In genomic region chr9:21479152-21479702, GRCh38 we compare ENCODE assay signal across 24 cellular contexts. TPM values are rescaled to one million over a fixed set of nuclear protein-coding genes. Genes with fewer than 3 reads are reported as not detected.
DNase-seq lines count a peak whose midpoint lies in the region; ATAC-seq and TF ChIP-seq lines count a peak whose summit lies in the region.
"Had no signal": no experiment of that assay in that cellular context is flagged by ENCODE, and none has a peak within 500 bp of the region (broad histone marks: within the 10 kb centered on the region; RNA-seq: fewer than 3 reads in every experiment).

No MANE protein-coding gene starts in this region.

- H3K9me3 Mint-ChIP-seq in CD8-positive, alpha-beta memory T cell, result peaks cover 0 to 2% (median under 1%) of the 10 kb centered on the region in 5 donors
- H3K9me3 Mint-ChIP-seq: CD4-positive, alpha-beta T cell had no signal

- H3K36me3 Mint-ChIP-seq in CD8-positive, alpha-beta memory T cell, result peaks cover 0 to 3% (median 0%) of the 10 kb centered on the region in 3 donors

- POLR2A ChIA-PET in IMR-90 (lab: Charles Lee; ENCODE audit: unreplicated experiment), result no interaction called here
- POLR2A ChIA-PET in CD8-positive, alpha-beta memory T cell (lab: Charles Lee), result no interaction called here

- H3K79me2 ChIP-seq in OCI-LY3 (ENCODE audit: low read length), result no peaks in the 10 kb centered on the region

- no peak overlapping the region for H2BK120ac ChIP-seq in IMR-90 (ENCODE audit: low read depth, low read length)

- no peak overlapping the region for H4K5ac ChIP-seq in IMR-90 (ENCODE audit: low read depth, low read length)

- no peak overlapping the region for H3K4ac ChIP-seq in IMR-90 (ENCODE audit: low read depth, low read length)

- H2BK15ac ChIP-seq in IMR-90 (ENCODE audit: low read depth, low read length), result no peak overlapping the region

- no peaks in the 10 kb centered on the region; the same call in 1 of the 2 replicates for H3K9me1 ChIP-seq in IMR-90 (ENCODE audit: insufficient read depth, low read length)

- no peak overlapping the region for H3K56ac ChIP-seq in IMR-90 (ENCODE audit: extremely low read depth, insufficient read depth, low read length)

- TF ChIP-seq CTCF in IMR-90 (conservative IDR thresholded peaks at IDR 0.05; ENCODE audit: low read depth, low read length), result no peak
- TF ChIP-seq CTCF in OCI-LY3 (IDR thresholded peaks at IDR 0.05; ENCODE audit: low read depth, low read length), result no peak
- no peak for TF ChIP-seq CTCF in fibroblast of the aortic adventitia (IDR thresholded peaks at IDR 0.05; ENCODE audit: insufficient read depth, low read length)

- no peak for TF ChIP-seq POLR2A in IMR-90 (IDR thresholded peaks at IDR 0.05; ENCODE audit: low read depth, low read length)

- peak overlapping the region; percentile 1 for H2AK9ac ChIP-seq in IMR-90 (replicated peaks; ENCODE audit: low read depth, low read length, poor library complexity)

- H3K27ac Mint-ChIP-seq in CD8-positive, alpha-beta memory T cell, result peak overlapping the region in 1 of 8 donors; percentile 3
- H3K27ac Mint-ChIP-seq: CD4-positive, alpha-beta T cell had no signal

- no peak overlapping the region for H3K14ac ChIP-seq in IMR-90 (replicated peaks; ENCODE audit: low read depth, low read length)

- no peak overlapping the region for H2BK20ac ChIP-seq in IMR-90 (ENCODE audit: low read depth, low read length)

- dilution Hi-C loops in IMR-90 (cut with HindIII; ENCODE audit: low sequenced_read_pairs, unreplicated experiment), result no loop called here

- H3K4me3 Mint-ChIP-seq in CD8-positive, alpha-beta memory T cell, result no peak overlapping the region
- H3K4me3 Mint-ChIP-seq: CD4-positive, alpha-beta T cell had no signal

- intact Hi-C loops in IMR-90 (cut with micrococcal nuclease), result no loop called here

- no peak overlapping the region for H3K9ac ChIP-seq in IMR-90 (ENCODE audit: low read depth, low read length)
- no peak overlapping the region for H3K9ac ChIP-seq in OCI-LY3 (ENCODE audit: low read length)
- H3K9ac ChIP-seq: BLaER1 had no signal

- no peak overlapping the region for H2AK5ac ChIP-seq in IMR-90 (ENCODE audit: low read depth, low read length)

- TF ChIP-seq RAD21 in IMR-90 (IDR thresholded peaks at IDR 0.05; ENCODE audit: low read length), result no peak

- peaks cover 3% of the 10 kb centered on the region; the same call in 1 of the 2 replicates for H3K36me3 ChIP-seq in IMR-90 (ENCODE audit: control insufficient read depth, insufficient read depth, low read length)
- no peaks in the 10 kb centered on the region for H3K36me3 ChIP-seq in OCI-LY3 (replicated peaks; ENCODE audit: low read depth, low read length)
- H3K36me3 ChIP-seq in CD8-positive, alpha-beta memory T cell (ENCODE audit: insufficient read depth, low read length), result no peaks in the 10 kb centered on the region
- H3K36me3 ChIP-seq: BLaER1 had no signal

- H3K4me2 ChIP-seq in IMR-90 (ENCODE audit: low read depth, low read length) (no peak overlapping the region), OCI-LY3 (ENCODE audit: low read length) (peak overlapping the region; percentile 26; the same call in 1 of the 2 replicates)
- H3K4me2 ChIP-seq: BLaER1 had no signal

- H4K20me1 ChIP-seq in IMR-90 (ENCODE audit: insufficient read depth, low read length), result no peaks in the 10 kb centered on the region
- no peaks in the 10 kb centered on the region for H4K20me1 ChIP-seq in OCI-LY3 (ENCODE audit: insufficient read depth, low read length)
- H4K20me1 ChIP-seq: BLaER1 had no signal

- H3K27me3 Mint-ChIP-seq in CD8-positive, alpha-beta memory T cell, result peaks cover 3 to 13% of the 10 kb centered on the region in 2 donors

- H3K4me1 ChIP-seq in IMR-90 (ENCODE audit: control insufficient read depth, insufficient read depth, low read length), result no peaks in the 10 kb centered on the region
- H3K4me1 ChIP-seq in OCI-LY3 (ENCODE audit: low read length), result peaks cover 19% of the 10 kb centered on the region
- H3K4me1 ChIP-seq in CD8-positive, alpha-beta memory T cell (ENCODE audit: insufficient read depth, low read length), result no peaks in the 10 kb centered on the region

- H3K4me1 Mint-ChIP-seq in CD8-positive, alpha-beta memory T cell, result peaks cover 2 to 14% (median 5%) of the 10 kb centered on the region in 3 donors

- no peaks in the 10 kb centered on the region; a peak in 2 of 4 replicates for H3K79me1 ChIP-seq in IMR-90 (ENCODE audit: low read depth in 1 of 2, low read length in 2 of 2)

- H3K18ac ChIP-seq in IMR-90 (ENCODE audit: low read depth, low read length), result no peak overlapping the region

- H2BK5ac ChIP-seq in IMR-90 (ENCODE audit: low read depth, low read length, poor library complexity, severe bottlenecking), result no peak overlapping the region

- in situ Hi-C loops in IMR-90 (cut with MboI; ENCODE audit: low sequenced_read_pairs), result no loop called here

- no peak overlapping the region for H3K4me3 ChIP-seq in IMR-90 (ENCODE audit: insufficient read depth, low read depth, low read length)
- H3K4me3 ChIP-seq in OCI-LY3 (ENCODE audit: low read length), result no peak overlapping the region
- no peak overlapping the region for H3K4me3 ChIP-seq in fibroblast of the aortic adventitia (ENCODE audit: low read depth, low read length)
- no peak overlapping the region for H3K4me3 ChIP-seq in CD8-positive, alpha-beta memory T cell (ENCODE audit: low read length)
- H3K4me3 ChIP-seq: BLaER1 had no signal

- 88% methylated on average over 3 of the region's 8 CpGs; no CpG with 5 or more reads in 1 of the 2 experiments for WGBS in IMR-90 (ENCODE audit: extremely low coverage in 2 of 2, insufficient read length in 1 of 2), 2 experiments

- no peak overlapping the region for H3K23ac ChIP-seq in IMR-90 (ENCODE audit: low read depth, low read length)

- no peak overlapping the region for H4K91ac ChIP-seq in IMR-90 (ENCODE audit: insufficient read depth, low read depth, low read length)

- H3K9me3 ChIP-seq in IMR-90 (ENCODE audit: control insufficient read depth, insufficient read depth, low read length) (no peaks in the 10 kb centered on the region), OCI-LY3 (ENCODE audit: insufficient read depth, low read length) (no peaks in the 10 kb centered on the region)
- H3K9me3 ChIP-seq in CD8-positive, alpha-beta memory T cell (ENCODE audit: low read length), result no peaks in the 10 kb centered on the region
- H3K9me3 ChIP-seq: BLaER1 had no signal

- CTCF ChIA-PET in IMR-90 (lab: Yijun Ruan, JAX), result interaction anchor here (0.5 kb wide), 1 partner anchor 16 kb away, joined by 3 read pairs; no protein-coding TSS in a partner anchor
- CTCF ChIA-PET in CD8-positive, alpha-beta memory T cell (lab: Charles Lee), result interaction anchor here (0.8 to 1.2 kb wide), 3 partner anchors 10 to 37 kb away, joined by 3 to 4 read pairs (median 3); no protein-coding TSS in a partner anchor

- DNase-seq in IMR-90 (no peak), fibroblast of the aortic adventitia (ENCODE audit: low read depth) (peak; percentile 25), stromal cell of bone marrow (ENCODE audit: low read depth) (peak; percentile 9), kidney glomerular epithelial cell (lab: John Stamatoyannopoulos, UW) (no peak)
- DNase-seq in CD8-positive, alpha-beta memory T cell, result no peak
- DNase-seq: CD4-positive, alpha-beta T cell; COR-L47; GOT3; HCEC 1CT; KG1; NCI-H1105 treated with DMSO at 0.1 percent for 48 hours; NCI-H146; NCI-H1930; NCI-H2107; NCI-H446; NCI-H524 treated with DMSO at 0.1 percent for 48 hours; NCI-H82; SHP77 treated with DMSO at 0.1 percent for 48 hours had no signal

- ATAC-seq in IMR-90 (ENCODE audit: low read depth), result no peak
- ATAC-seq in HG03354 (IDR thresholded peaks at IDR 0.05; ENCODE audit: poor library complexity, severe bottlenecking, unreplicated experiment), result no peak
- ATAC-seq: Panc1 had no signal

- BruUV-seq in IMR-90 (replicated peaks; lab: Mats Ljungman, UMichigan), result no TSS peak

- no peak overlapping the region for H3K27ac ChIP-seq in IMR-90 (ENCODE audit: insufficient read depth, low read length)
- no peak overlapping the region for H3K27ac ChIP-seq in OCI-LY3 (ENCODE audit: low read length)
- no peak overlapping the region for H3K27ac ChIP-seq in CD8-positive, alpha-beta memory T cell (ENCODE audit: low read depth, low read length)
- H3K27ac ChIP-seq: BLaER1 had no signal

- H4K8ac ChIP-seq in IMR-90 (ENCODE audit: low read depth in 2 of 2, low read length in 2 of 2), result no peak overlapping the region

- H2AFZ ChIP-seq in IMR-90 (replicated peaks; ENCODE audit: low read length, poor library complexity), result no peak overlapping the region
- no peak overlapping the region for H2AFZ ChIP-seq in OCI-LY3 (ENCODE audit: low read depth, low read length)

- H3K27me3 ChIP-seq in IMR-90 (ENCODE audit: control insufficient read depth, insufficient read depth, low read length) (no peaks in the 10 kb centered on the region), OCI-LY3 (ENCODE audit: low read depth, low read length) (peaks cover 17% of the 10 kb centered on the region)
- no peaks in the 10 kb centered on the region for H3K27me3 ChIP-seq in CD8-positive, alpha-beta memory T cell (ENCODE audit: insufficient read depth, low read length, poor library complexity, severe bottlenecking)
- H3K27me3 ChIP-seq: BLaER1 had no signal

TF ChIP-seq in IMR-90, 13 proteins besides CTCF, POLR2A, EP300 and RAD21 (continues in another document):
- TF ChIP-seq CHD1 (IDR thresholded peaks at IDR 0.05; ENCODE audit: low read depth, low read length) (no peak), FOS (IDR thresholded peaks at IDR 0.05; ENCODE audit: low read depth, low read length) (no peak), BHLHE40 (IDR thresholded peaks at IDR 0.05; ENCODE audit: low read depth, low read length) (no peak), RFX5 (IDR thresholded peaks at IDR 0.05; ENCODE audit: low read depth, low read length) (no peak), MAZ (IDR thresholded peaks at IDR 0.05; ENCODE audit: borderline replicate concordance, low read depth, low read length) (no peak), MAFK (IDR thresholded peaks at IDR 0.05; ENCODE audit: low read depth, low read length) (no peak), RCOR1 (IDR thresholded peaks at IDR 0.05; ENCODE audit: insufficient replicate concordance, low read length) (no peak), SMC3 (IDR thresholded peaks at IDR 0.05; ENCODE audit: low read depth, low read length) (no peak)

RNA-seq across cellular contexts. Expression of gene IFNE, which starts 2.9 kb away (rescaled TPM):
- total RNA-seq in IMR-90 (2012; rRNA removed), result 1.8 and 1.9 TPM in 2 replicates
- polyA plus RNA-seq in IMR-90 (2012; rRNA removed), result 0.96 and 1.4 TPM in 2 replicates
- not detected in 2 replicates for polyA plus RNA-seq in IMR-90 (2012; cell fraction: cytosol; rRNA removed)
- polyA plus RNA-seq in IMR-90 (2012; cell fraction: nucleus; rRNA removed; ENCODE audit: low replicate concordance), result 1.5 and 8.6 TPM in 2 replicates
- total RNA-seq in fibroblast of the aortic adventitia (ENCODE audit: low replicate concordance), result 4.5 and 18.3 TPM in 2 replicates
- total RNA-seq in CD8-positive, alpha-beta memory T cell, result under 1 TPM in 1 of 2 experiments, not detected in 1; 0.15 TPM
- polyA plus RNA-seq in CD8-positive, alpha-beta memory T cell, result not detected
- total RNA-seq: CD4-positive, alpha-beta T cell; OCI-LY7 had no signal

RNA-seq across cellular contexts. Expression of gene IFNA1, which starts 39.0 kb away (rescaled TPM):
- total RNA-seq in IMR-90 (2012; rRNA removed) (not detected in 2 replicates), fibroblast of the aortic adventitia (ENCODE audit: low replicate concordance) (not detected in 2 replicates)
- not detected in 2 replicates for polyA plus RNA-seq in IMR-90 (2012; rRNA removed)
- polyA plus RNA-seq in IMR-90 (2012; cell fraction: cytosol; rRNA removed), result not detected in 2 replicates
- not detected in 2 replicates for polyA plus RNA-seq in IMR-90 (2012; cell fraction: nucleus; rRNA removed; ENCODE audit: low replicate concordance)
- total RNA-seq in CD8-positive, alpha-beta memory T cell, result not detected
- not detected for polyA plus RNA-seq in CD8-positive, alpha-beta memory T cell
- total RNA-seq: CD4-positive, alpha-beta T cell; OCI-LY7 had no signal
- polyA plus RNA-seq: AG04450 had no signal

Comparison
In these comparisons a context has a peak if more than half of its experiments do, and no peak if none do; other contexts are left out.
1. DNase-seq: peak in fibroblast of the aortic adventitia (single experiment) and stromal cell of bone marrow (single experiment); none in IMR-90 (single experiment), CD8-positive, alpha-beta memory T cell (0 of 5) and kidney glomerular epithelial cell (single experiment).